ENCODE assay signal across 9 cellular contexts in the genomic region with DNA sequence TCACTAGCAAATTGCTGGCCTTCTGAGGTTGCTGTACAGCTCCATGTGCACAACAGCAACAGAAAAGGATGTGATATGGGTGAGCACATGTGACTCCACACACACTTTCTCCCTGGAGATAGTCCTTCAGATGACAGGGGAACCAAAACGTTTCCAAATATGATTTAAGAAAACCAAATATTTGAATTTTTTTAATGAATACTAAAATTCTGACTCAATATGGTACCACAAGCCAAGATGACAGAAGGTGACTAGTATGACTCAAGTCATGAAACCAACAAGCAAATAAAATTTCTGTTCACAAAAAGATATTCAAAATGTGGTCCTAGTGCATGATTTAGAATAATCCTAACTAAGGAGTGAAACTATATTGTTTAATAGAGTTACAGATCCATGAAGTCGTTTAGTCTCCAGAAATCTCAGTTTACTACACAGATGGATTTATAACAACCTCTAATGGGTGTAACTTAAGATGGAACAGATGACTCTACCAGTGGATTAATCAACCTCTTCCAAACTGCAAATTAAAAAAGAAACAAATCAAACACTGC.
DNase-seq lines count a peak whose midpoint lies in the region; ATAC-seq and TF ChIP-seq lines count a peak whose summit lies in the region.
"Had no signal": no experiment of that assay in that cellular context is flagged by ENCODE, and none has a peak within 500 bp of the region (broad histone marks: within the 10 kb centered on the region; RNA-seq: fewer than 3 reads in every experiment).

No MANE protein-coding gene starts in this region.

- no peaks in the 10 kb centered on the region for H3K27me3 Mint-ChIP-seq in osteocyte (ENCODE audit: unreplicated experiment)

- ATAC-seq in GM18870 (IDR thresholded peaks at IDR 0.05; ENCODE audit: unreplicated experiment) (peak; percentile 95), HG02642 (IDR thresholded peaks at IDR 0.05; ENCODE audit: poor library complexity, unreplicated experiment) (peak; percentile 98), left colon (no peak)

- peak; percentile 16 for DNase-seq in EL
- peak; percentile 79 for DNase-seq in NCI-H69 (lab: John Stamatoyannopoulos, UW)
- DNase-seq in osteocyte (ENCODE audit: extremely low spot score, unreplicated experiment), result no peak
- DNase-seq in OCI-M1 (lab: John Stamatoyannopoulos, UW), result no peak
- no peak for DNase-seq in left colon
- no peak for DNase-seq in activated naive CD4-positive, alpha-beta T cell (lab: John Stamatoyannopoulos, UW)
- DNase-seq: testis had no signal

- peaks cover 11% of the 10 kb centered on the region for H3K9me3 Mint-ChIP-seq in osteocyte (ENCODE audit: unreplicated experiment)

- TF ChIP-seq CTCF in osteocyte (IDR thresholded peaks at IDR 0.05), result no peak

- no peak overlapping the region for H3K4me3 Mint-ChIP-seq in osteocyte (ENCODE audit: unreplicated experiment)

- H3K4me1 Mint-ChIP-seq in osteocyte (ENCODE audit: unreplicated experiment), result peaks cover 13% of the 10 kb centered on the region

- no peak overlapping the region for H3K27ac Mint-ChIP-seq in osteocyte (ENCODE audit: unreplicated experiment)

- H3K36me3 Mint-ChIP-seq in osteocyte (ENCODE audit: unreplicated experiment), result peaks cover 2% of the 10 kb centered on the region

- intact Hi-C loops in left colon (cut with DNase I, micrococcal nuclease), result no loop called here

Comparison
In these comparisons a context has a peak if more than half of its experiments do, and no peak if none do; other contexts are left out.
1. DNase-seq: peak in EL (single experiment) and NCI-H69 (single experiment); none in osteocyte (single experiment), OCI-M1 (single experiment), left colon (0 of 2) and activated naive CD4-positive, alpha-beta T cell (0 of 4).